ENCODE assay signal across 8 cellular contexts in genomic region chr18:9135912-9136314, GRCh38. TPM values are rescaled to one million over a fixed set of nuclear protein-coding genes. Genes with fewer than 3 reads are reported as not detected.
DNase-seq lines count a peak whose midpoint lies in the region; ATAC-seq and TF ChIP-seq lines count a peak whose summit lies in the region.

No MANE protein-coding gene starts in this region.

- DNase-seq in DMS53 (lab: John Stamatoyannopoulos, UW) (peak; percentile 94), NCI-H82 (lab: John Stamatoyannopoulos, UW) (peak; percentile 78), cardiac fibroblast (ENCODE audit: low read depth in 2 of 2) (peak in 1 of 2 donors; percentile 31), left kidney (ENCODE audit: low read depth, low spot score) (peak; percentile 65), testis (peak; percentile 49), hepatic stellate cell (ENCODE audit: low spot score) (no peak)

- ATAC-seq in GM19452 (IDR thresholded peaks at IDR 0.05; ENCODE audit: unreplicated experiment) (peak; percentile 8), HG03457 (IDR thresholded peaks at IDR 0.05; ENCODE audit: unreplicated experiment) (peak; percentile 14)

- peak overlapping the region; percentile 99 for H3K27ac ChIP-seq in testis

- intact Hi-C loops in testis (cut with DNase I; ENCODE audit: low total_unique reads): loop anchor here (1.0 kb wide), 1 partner anchor 34 kb away; the partner anchor contains the start of gene NDUFV2

- TF ChIP-seq POLR2A in testis (IDR thresholded peaks at IDR 0.05): no peak

- WGBS in testis, 2 donors: 0% methylated on average over 6 to 29 of the region's 33 CpGs

- no peaks in the 10 kb centered on the region for H3K27me3 ChIP-seq in testis

- peaks cover 12% of the 10 kb centered on the region for H3K4me1 ChIP-seq in testis

- H3K4me3 ChIP-seq in cardiac fibroblast (replicated peaks in 1 of 2; ENCODE audit: low read depth in 2 of 2, low read length in 2 of 2) (peak overlapping the region; percentile 68 to 83), testis (peak overlapping the region; percentile 89 to 93)

- TF ChIP-seq CTCF in cardiac fibroblast (IDR thresholded peaks at IDR 0.05; ENCODE audit: low read depth, low read length) (no peak), testis (IDR thresholded peaks at IDR 0.05) (no peak)

- H3K36me3 ChIP-seq in testis (ENCODE audit: low read depth, missing control alignments): no peaks in the 10 kb centered on the region

- H3K9me3 ChIP-seq in testis: no peaks in the 10 kb centered on the region

RNA-seq across cellular contexts. Expression of gene ANKRD12, which starts 0.7 kb away (rescaled TPM):
- total RNA-seq in testis: 10 to 100 TPM; 58.5 to 59.7 TPM
- polyA plus RNA-seq in testis (ENCODE audit: insufficient read depth, low read depth, low replicate concordance): 4.5 TPM

RNA-seq across cellular contexts. Expression of gene NDUFV2, which starts 33.4 kb away (rescaled TPM):
- total RNA-seq in testis: 100 to 1,000 TPM; 115 to 120 TPM
- polyA plus RNA-seq in testis (ENCODE audit: insufficient read depth, low read depth, low replicate concordance): 171 TPM
